In the genomic region with DNA sequence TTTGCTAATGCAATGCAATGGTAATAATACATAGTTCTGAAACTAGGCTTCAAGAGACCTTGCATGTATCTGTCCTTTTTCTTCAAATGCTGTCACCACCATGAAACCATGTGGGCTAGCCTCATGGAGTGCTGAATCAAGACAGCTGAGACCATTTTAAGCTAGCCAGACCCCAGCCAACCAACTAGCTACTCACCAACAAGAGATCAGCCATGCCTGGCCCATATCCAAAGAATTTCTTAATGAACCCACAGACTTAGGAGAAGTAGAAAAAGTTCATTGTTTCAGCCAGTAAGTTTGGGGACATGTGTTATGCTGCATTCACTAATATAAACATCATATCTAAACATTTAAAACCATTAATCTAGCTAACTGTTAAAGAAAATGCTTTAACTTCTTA, we compare ENCODE assay signal across 21 cellular contexts.
"Had no signal": no experiment of that assay in that cellular context is flagged by ENCODE, and none has a peak within 500 bp of the region (broad histone marks: within the 10 kb centered on the region; RNA-seq: fewer than 3 reads in every experiment).

No MANE protein-coding gene starts in this region.

- H3K9me3 ChIP-seq: adrenal gland, thyroid gland had no signal

- DNase-seq: activated CD4-positive, alpha-beta T cell treated with anti-CD3 and anti-CD28 coated beads for 1 hour; activated CD8-positive, alpha-beta memory T cell treated with anti-CD3 and anti-CD28 coated beads for 24 hours; activated CD8-positive, alpha-beta memory T cell treated with anti-CD3 and anti-CD28 coated beads, Interleukin-2, amount 50 U/mL, for 48 hours; activated effector memory CD4-positive, alpha-beta T cell treated with anti-CD3 and anti-CD28 coated beads, Interleukin-2, amount 50 U/mL, for 16 hours; activated T-cell treated with anti-CD3 and anti-CD28 coated beads, Interleukin-2, amount 50 U/mL, for 48 hours; adrenal gland; brain microvascular endothelial cell; cortex of kidney; effector CD8-positive, alpha-beta T cell; kidney; occipital lobe; posterior cingulate gyrus; retina; stimulated activated CD4-positive, alpha-beta T cell treated with anti-CD3 and anti-CD28 coated beads, Interleukin-12 subunit alpha, Interleukin-12 subunit beta, amount 100 ng/mL, for 4 hours; stimulated activated CD4-positive, alpha-beta T cell treated with anti-CD3 and anti-CD28 coated beads, Interleukin-1b, Interleukin-23, amount 100 ng/mL, for 48 hours; stimulated activated naive CD4-positive, alpha-beta T cell treated with Interleukin-2 at 50 U/mL for 16 hours; thyroid gland had no signal

- H3K4me3 ChIP-seq: adrenal gland, lung, thyroid gland had no signal

- H3K4me1 ChIP-seq: adrenal gland, thyroid gland had no signal

- ATAC-seq: activated naive CD4-positive, alpha-beta T cell treated with anti-CD3 and anti-CD28 coated beads, Interleukin-2, amount 50 U/mL, for 72 hours; left lobe of liver had no signal

- H3K27me3 ChIP-seq: adrenal gland, brain microvascular endothelial cell, thyroid gland had no signal

- H3K27ac ChIP-seq: adrenal gland, brain microvascular endothelial cell, thyroid gland, VCaP had no signal

- H3K36me3 ChIP-seq: adrenal gland, brain microvascular endothelial cell, thyroid gland had no signal
